1 cellular context compared by ENCODE assay signal in the genomic region with DNA sequence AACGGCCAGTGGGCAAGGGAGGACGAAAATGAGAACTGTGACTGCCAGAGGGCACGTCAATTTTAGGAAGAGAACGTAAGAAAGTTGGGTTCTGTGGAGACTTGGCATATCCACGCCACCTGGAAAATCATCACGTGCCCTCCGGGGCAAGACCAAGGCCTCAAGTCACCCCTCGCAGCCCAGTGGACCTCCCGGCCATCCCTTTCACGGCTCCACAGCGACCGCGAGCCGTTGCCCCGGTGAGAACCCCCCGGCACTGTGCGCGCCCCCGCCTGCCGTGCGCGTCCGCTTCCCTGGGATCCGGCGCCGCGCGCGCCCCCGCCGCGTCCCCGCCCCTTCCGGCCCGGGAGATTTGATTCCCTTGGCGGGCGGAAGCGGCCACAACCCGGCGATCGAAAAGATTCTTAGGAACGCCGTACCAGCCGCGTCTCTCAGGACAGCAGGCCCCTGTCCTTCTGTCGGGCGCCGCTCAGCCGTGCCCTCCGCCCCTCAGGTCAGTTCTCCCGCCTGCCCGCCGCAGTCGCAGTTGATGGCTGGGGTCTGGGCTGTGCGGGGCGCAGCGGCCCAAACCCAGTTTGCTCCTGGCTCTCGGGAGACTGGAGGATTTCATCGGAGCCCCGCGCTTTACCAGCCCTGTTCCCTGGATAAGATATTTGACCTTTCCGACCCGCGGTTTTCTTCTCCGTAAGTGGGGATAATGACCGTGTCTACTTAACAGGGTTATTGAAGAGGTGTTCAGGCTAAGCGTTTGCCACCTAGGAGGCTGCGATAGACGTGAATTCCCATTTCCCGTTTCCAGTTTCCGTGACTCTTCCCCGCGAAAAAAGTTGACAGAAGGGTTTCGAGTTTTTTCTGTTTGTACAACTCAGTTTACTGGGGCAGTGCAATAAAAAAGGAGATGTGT.
A peak's percentile ranks its signal among the peaks of the same experiment; 100 is the strongest.
TF ChIP-seq lines count a peak whose summit lies in the region.

A gene (plus strand): TSS at position 381 of the 904 bp plus-strand sequence. CDS start 8,787 bp downstream, outside the sequence.

TF ChIP-seq in HepG2, 621 proteins besides CTCF, POLR2A, EP300 and RAD21 (continued from another document and continues in another):
- TF ChIP-seq, protein P1, sequence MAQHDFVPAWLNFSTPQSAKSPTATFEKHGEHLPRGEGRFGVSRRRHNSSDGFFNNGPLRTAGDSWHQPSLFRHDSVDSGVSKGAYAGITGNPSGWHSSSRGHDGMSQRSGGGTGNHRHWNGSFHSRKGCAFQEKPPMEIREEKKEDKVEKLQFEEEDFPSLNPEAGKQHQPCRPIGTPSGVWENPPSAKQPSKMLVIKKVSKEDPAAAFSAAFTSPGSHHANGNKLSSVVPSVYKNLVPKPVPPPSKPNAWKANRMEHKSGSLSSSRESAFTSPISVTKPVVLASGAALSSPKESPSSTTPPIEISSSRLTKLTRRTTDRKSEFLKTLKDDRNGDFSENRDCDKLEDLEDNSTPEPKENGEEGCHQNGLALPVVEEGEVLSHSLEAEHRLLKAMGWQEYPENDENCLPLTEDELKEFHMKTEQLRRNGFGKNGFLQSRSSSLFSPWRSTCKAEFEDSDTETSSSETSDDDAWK (CRISPR knock-in tag; IDR thresholded peaks at IDR 0.05): no peak
- TF ChIP-seq ESRRA (CRISPR knock-in tag; IDR thresholded peaks at IDR 0.05; ENCODE audit: low read depth) (peak; percentile 47; the same call in 1 of the 2 replicates), MTA3 (CRISPR knock-in tag; IDR thresholded peaks at IDR 0.05) (no peak), MLLT10 (CRISPR knock-in tag; IDR thresholded peaks at IDR 0.05) (no peak), ZNF83 (CRISPR knock-in tag; IDR thresholded peaks at IDR 0.05; ENCODE audit: borderline replicate concordance) (peak; percentile 22; the same call in 1 of the 2 replicates), ZNF530 (CRISPR knock-in tag; IDR thresholded peaks at IDR 0.05; ENCODE audit: low read depth) (no peak), IKZF4 (CRISPR knock-in tag; IDR thresholded peaks at IDR 0.05; ENCODE audit: borderline replicate concordance, low read depth, not compliant biosample characterization) (peak; percentile 20), AHR (CRISPR knock-in tag; IDR thresholded peaks at IDR 0.05) (peak; percentile 70; the same call in 1 of the 2 replicates), SOX5 (CRISPR knock-in tag; IDR thresholded peaks at IDR 0.05; ENCODE audit: borderline replicate concordance) (0 out of 2 replicates have a peak, but pooled peaks have one; percentile 21), PTBP1 (IDR thresholded peaks at IDR 0.05; ENCODE audit: low read depth, low read length, poor library complexity, severe bottlenecking) (peak; percentile 25), SRY (CRISPR knock-in tag; IDR thresholded peaks at IDR 0.05) (peak; percentile 74; the same call in 1 of the 2 replicates), SSRP1 (CRISPR knock-in tag; IDR thresholded peaks at IDR 0.05) (no peak), KDM4B (CRISPR knock-in tag; IDR thresholded peaks at IDR 0.05) (no peak), ZBTB1 (CRISPR knock-in tag; IDR thresholded peaks at IDR 0.05; ENCODE audit: borderline replicate concordance) (no peak), GABPA (IDR thresholded peaks at IDR 0.05; ENCODE audit: low read depth, low read length) (peak; percentile 88), GABPA (CRISPR knock-in tag; IDR thresholded peaks at IDR 0.05; ENCODE audit: low read depth) (peak; percentile 90), ZMYM3 (CRISPR knock-in tag; IDR thresholded peaks at IDR 0.05) (no peak), ZNF674 (CRISPR knock-in tag; IDR thresholded peaks at IDR 0.05; ENCODE audit: low read depth) (no peak), ZNF749 (CRISPR knock-in tag; IDR thresholded peaks at IDR 0.05; ENCODE audit: borderline replicate concordance) (peak; percentile 43; the same call in 1 of the 2 replicates), ZNF383 (CRISPR knock-in tag; IDR thresholded peaks at IDR 0.05; ENCODE audit: borderline replicate concordance) (no peak), ZNF430 (CRISPR knock-in tag; IDR thresholded peaks at IDR 0.05) (peak; percentile 42; the same call in 1 of the 2 replicates), ELF4 (CRISPR knock-in tag; IDR thresholded peaks at IDR 0.05; ENCODE audit: borderline replicate concordance) (no peak), GATAD1 (CRISPR knock-in tag; IDR thresholded peaks at IDR 0.05) (peak; percentile 82), RARG (CRISPR knock-in tag; IDR thresholded peaks at IDR 0.05; ENCODE audit: low read depth) (peak; percentile 73; the same call in 1 of the 2 replicates), HOXA5 (CRISPR knock-in tag; IDR thresholded peaks at IDR 0.05) (0 out of 2 replicates have a peak, but pooled peaks have one; percentile 30), STAT5B (CRISPR knock-in tag; IDR thresholded peaks at IDR 0.05) (no peak), SALL1 (CRISPR knock-in tag; IDR thresholded peaks at IDR 0.05) (peak; percentile 74; the same call in 1 of the 2 replicates), ZBTB3 (CRISPR knock-in tag; IDR thresholded peaks at IDR 0.05; ENCODE audit: borderline replicate concordance, low read depth) (no peak)
- TF ChIP-seq, protein P2, sequence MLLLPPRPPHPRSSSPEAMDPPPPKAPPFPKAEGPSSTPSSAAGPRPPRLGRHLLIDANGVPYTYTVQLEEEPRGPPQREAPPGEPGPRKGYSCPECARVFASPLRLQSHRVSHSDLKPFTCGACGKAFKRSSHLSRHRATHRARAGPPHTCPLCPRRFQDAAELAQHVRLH (CRISPR knock-in tag; IDR thresholded peaks at IDR 0.05; ENCODE audit: borderline replicate concordance, low read depth): peak; percentile 50; the same call in 1 of the 2 replicates
- TF ChIP-seq, protein P3, sequence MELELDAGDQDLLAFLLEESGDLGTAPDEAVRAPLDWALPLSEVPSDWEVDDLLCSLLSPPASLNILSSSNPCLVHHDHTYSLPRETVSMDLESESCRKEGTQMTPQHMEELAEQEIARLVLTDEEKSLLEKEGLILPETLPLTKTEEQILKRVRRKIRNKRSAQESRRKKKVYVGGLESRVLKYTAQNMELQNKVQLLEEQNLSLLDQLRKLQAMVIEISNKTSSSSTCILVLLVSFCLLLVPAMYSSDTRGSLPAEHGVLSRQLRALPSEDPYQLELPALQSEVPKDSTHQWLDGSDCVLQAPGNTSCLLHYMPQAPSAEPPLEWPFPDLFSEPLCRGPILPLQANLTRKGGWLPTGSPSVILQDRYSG (CRISPR knock-in tag; IDR thresholded peaks at IDR 0.05): no peak
- TF ChIP-seq, protein P4, sequence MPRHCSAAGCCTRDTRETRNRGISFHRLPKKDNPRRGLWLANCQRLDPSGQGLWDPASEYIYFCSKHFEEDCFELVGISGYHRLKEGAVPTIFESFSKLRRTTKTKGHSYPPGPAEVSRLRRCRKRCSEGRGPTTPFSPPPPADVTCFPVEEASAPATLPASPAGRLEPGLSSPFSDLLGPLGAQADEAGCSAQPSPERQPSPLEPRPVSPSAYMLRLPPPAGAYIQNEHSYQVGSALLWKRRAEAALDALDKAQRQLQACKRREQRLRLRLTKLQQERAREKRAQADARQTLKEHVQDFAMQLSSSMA (CRISPR knock-in tag; IDR thresholded peaks at IDR 0.05): no peak
- TF ChIP-seq, protein P5, sequence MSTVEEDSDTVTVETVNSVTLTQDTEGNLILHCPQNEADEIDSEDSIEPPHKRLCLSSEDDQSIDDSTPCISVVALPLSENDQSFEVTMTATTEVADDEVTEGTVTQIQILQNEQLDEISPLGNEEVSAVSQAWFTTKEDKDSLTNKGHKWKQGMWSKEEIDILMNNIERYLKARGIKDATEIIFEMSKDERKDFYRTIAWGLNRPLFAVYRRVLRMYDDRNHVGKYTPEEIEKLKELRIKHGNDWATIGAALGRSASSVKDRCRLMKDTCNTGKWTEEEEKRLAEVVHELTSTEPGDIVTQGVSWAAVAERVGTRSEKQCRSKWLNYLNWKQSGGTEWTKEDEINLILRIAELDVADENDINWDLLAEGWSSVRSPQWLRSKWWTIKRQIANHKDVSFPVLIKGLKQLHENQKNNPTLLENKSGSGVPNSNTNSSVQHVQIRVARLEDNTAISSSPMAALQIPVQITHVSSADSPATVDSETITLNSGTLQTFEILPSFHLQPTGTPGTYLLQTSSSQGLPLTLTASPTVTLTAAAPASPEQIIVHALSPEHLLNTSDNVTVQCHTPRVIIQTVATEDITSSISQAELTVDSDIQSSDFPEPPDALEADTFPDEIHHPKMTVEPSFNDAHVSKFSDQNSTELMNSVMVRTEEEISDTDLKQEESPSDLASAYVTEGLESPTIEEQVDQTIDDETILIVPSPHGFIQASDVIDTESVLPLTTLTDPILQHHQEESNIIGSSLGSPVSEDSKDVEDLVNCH (CRISPR knock-in tag; IDR thresholded peaks at IDR 0.05): no peak
- TF ChIP-seq, protein P6, sequence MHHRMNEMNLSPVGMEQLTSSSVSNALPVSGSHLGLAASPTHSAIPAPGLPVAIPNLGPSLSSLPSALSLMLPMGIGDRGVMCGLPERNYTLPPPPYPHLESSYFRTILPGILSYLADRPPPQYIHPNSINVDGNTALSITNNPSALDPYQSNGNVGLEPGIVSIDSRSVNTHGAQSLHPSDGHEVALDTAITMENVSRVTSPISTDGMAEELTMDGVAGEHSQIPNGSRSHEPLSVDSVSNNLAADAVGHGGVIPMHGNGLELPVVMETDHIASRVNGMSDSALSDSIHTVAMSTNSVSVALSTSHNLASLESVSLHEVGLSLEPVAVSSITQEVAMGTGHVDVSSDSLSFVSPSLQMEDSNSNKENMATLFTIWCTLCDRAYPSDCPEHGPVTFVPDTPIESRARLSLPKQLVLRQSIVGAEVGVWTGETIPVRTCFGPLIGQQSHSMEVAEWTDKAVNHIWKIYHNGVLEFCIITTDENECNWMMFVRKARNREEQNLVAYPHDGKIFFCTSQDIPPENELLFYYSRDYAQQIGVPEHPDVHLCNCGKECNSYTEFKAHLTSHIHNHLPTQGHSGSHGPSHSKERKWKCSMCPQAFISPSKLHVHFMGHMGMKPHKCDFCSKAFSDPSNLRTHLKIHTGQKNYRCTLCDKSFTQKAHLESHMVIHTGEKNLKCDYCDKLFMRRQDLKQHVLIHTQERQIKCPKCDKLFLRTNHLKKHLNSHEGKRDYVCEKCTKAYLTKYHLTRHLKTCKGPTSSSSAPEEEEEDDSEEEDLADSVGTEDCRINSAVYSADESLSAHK (CRISPR knock-in tag; IDR thresholded peaks at IDR 0.05; ENCODE audit: borderline replicate concordance): no peak
- TF ChIP-seq, protein P7, sequence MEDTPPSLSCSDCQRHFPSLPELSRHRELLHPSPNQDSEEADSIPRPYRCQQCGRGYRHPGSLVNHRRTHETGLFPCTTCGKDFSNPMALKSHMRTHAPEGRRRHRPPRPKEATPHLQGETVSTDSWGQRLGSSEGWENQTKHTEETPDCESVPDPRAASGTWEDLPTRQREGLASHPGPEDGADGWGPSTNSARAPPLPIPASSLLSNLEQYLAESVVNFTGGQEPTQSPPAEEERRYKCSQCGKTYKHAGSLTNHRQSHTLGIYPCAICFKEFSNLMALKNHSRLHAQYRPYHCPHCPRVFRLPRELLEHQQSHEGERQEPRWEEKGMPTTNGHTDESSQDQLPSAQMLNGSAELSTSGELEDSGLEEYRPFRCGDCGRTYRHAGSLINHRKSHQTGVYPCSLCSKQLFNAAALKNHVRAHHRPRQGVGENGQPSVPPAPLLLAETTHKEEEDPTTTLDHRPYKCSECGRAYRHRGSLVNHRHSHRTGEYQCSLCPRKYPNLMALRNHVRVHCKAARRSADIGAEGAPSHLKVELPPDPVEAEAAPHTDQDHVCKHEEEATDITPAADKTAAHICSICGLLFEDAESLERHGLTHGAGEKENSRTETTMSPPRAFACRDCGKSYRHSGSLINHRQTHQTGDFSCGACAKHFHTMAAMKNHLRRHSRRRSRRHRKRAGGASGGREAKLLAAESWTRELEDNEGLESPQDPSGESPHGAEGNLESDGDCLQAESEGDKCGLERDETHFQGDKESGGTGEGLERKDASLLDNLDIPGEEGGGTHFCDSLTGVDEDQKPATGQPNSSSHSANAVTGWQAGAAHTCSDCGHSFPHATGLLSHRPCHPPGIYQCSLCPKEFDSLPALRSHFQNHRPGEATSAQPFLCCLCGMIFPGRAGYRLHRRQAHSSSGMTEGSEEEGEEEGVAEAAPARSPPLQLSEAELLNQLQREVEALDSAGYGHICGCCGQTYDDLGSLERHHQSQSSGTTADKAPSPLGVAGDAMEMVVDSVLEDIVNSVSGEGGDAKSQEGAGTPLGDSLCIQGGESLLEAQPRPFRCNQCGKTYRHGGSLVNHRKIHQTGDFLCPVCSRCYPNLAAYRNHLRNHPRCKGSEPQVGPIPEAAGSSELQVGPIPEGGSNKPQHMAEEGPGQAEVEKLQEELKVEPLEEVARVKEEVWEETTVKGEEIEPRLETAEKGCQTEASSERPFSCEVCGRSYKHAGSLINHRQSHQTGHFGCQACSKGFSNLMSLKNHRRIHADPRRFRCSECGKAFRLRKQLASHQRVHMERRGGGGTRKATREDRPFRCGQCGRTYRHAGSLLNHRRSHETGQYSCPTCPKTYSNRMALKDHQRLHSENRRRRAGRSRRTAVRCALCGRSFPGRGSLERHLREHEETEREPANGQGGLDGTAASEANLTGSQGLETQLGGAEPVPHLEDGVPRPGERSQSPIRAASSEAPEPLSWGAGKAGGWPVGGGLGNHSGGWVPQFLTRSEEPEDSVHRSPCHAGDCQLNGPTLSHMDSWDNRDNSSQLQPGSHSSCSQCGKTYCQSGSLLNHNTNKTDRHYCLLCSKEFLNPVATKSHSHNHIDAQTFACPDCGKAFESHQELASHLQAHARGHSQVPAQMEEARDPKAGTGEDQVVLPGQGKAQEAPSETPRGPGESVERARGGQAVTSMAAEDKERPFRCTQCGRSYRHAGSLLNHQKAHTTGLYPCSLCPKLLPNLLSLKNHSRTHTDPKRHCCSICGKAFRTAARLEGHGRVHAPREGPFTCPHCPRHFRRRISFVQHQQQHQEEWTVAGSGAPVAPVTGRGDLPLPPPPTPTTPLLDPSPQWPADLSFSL (CRISPR knock-in tag; IDR thresholded peaks at IDR 0.05): no peak
- TF ChIP-seq, protein P8, sequence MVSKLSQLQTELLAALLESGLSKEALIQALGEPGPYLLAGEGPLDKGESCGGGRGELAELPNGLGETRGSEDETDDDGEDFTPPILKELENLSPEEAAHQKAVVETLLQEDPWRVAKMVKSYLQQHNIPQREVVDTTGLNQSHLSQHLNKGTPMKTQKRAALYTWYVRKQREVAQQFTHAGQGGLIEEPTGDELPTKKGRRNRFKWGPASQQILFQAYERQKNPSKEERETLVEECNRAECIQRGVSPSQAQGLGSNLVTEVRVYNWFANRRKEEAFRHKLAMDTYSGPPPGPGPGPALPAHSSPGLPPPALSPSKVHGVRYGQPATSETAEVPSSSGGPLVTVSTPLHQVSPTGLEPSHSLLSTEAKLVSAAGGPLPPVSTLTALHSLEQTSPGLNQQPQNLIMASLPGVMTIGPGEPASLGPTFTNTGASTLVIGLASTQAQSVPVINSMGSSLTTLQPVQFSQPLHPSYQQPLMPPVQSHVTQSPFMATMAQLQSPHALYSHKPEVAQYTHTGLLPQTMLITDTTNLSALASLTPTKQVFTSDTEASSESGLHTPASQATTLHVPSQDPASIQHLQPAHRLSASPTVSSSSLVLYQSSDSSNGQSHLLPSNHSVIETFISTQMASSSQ (IDR thresholded peaks at IDR 0.05; ENCODE audit: low read depth): no peak
- TF ChIP-seq, protein P8 (CRISPR knock-in tag; IDR thresholded peaks at IDR 0.05; ENCODE audit: borderline replicate concordance): peak; percentile 35; the same call in 1 of the 2 replicates
